ENCODE assay signal across 6 cellular contexts in genomic region chr6:53947780-53948179, GRCh38.
"Had no signal": no experiment of that assay in that cellular context is flagged by ENCODE, and none has a peak within 500 bp of the region (broad histone marks: within the 10 kb centered on the region; RNA-seq: fewer than 3 reads in every experiment).

No MANE protein-coding gene starts in this region.

- DNase-seq: IMR-90, KBM-7, KG1 had no signal

- H3K4me3 ChIP-seq: K562 had no signal

- H3K27ac ChIP-seq: HL-60, KMS-11 had no signal
